ENCODE assay signal across 16 cellular contexts in genomic region chr6:97322226-97322625, GRCh38.
"Had no signal": no experiment of that assay in that cellular context is flagged by ENCODE, and none has a peak within 500 bp of the region (broad histone marks: within the 10 kb centered on the region; RNA-seq: fewer than 3 reads in every experiment).

No MANE protein-coding gene starts in this region.

- H3K27me3 ChIP-seq: hepatocyte, neural progenitor cell, pancreas, thyroid gland had no signal

- FAIRE-seq: pancreas, small intestine, urothelium cell line had no signal

- H3K36me3 ChIP-seq: neural progenitor cell, pancreas, thyroid gland had no signal

- H3K4me3 ChIP-seq: hepatocyte, neural progenitor cell, pancreas, thyroid gland had no signal

- H2AFZ ChIP-seq: hepatocyte, neural progenitor cell had no signal

- H3K79me2 ChIP-seq: hepatocyte had no signal

- H3K4me1 ChIP-seq: pancreas, thyroid gland had no signal

- H3K4me2 ChIP-seq: hepatocyte, neural progenitor cell had no signal

- H3K9ac ChIP-seq: neural progenitor cell had no signal

- DNase-seq: effector memory CD8-positive, alpha-beta T cell; erythroblast; foreskin melanocyte; head of caudate nucleus; midbrain; nucleus accumbens; pancreas; right cardiac atrium; small intestine; stimulated activated CD4-positive, alpha-beta T cell treated with anti-CD3 and anti-CD28 coated beads, Interleukin-12 subunit alpha, Interleukin-12 subunit beta, amount 100 ng/mL, for 4 hours; stimulated activated naive CD4-positive, alpha-beta T cell treated with Interleukin-2 at 50 U/mL for 16 hours; thyroid gland had no signal

- ATAC-seq: effector memory CD8-positive, alpha-beta T cell; natural killer cell treated with Interleukin-12 subunit alpha and Interleukin-12 subunit beta and Interleukin-15 and Interleukin-18, amount 100 ng/mL, for 72 hours; pancreas; right cardiac atrium had no signal

- H3K27ac ChIP-seq: hepatocyte, neural progenitor cell, pancreas, thyroid gland had no signal

- H3K9me3 ChIP-seq: pancreas, thyroid gland had no signal
